In genomic region chr2:231884438-231885140, GRCh38 we compare ENCODE assay signal across 34 cellular contexts. TPM values are rescaled to one million over a fixed set of nuclear protein-coding genes. Genes with fewer than 3 reads are reported as not detected.
DNase-seq lines count a peak whose midpoint lies in the region; ATAC-seq and TF ChIP-seq lines count a peak whose summit lies in the region.
"Had no signal": no experiment of that assay in that cellular context is flagged by ENCODE, and none has a peak within 500 bp of the region (broad histone marks: within the 10 kb centered on the region; RNA-seq: fewer than 3 reads in every experiment).

No MANE protein-coding gene starts in this region.

- H3K4me3 ChIP-seq in spleen, result no peak overlapping the region
- no peak overlapping the region for H3K4me3 ChIP-seq in SJCRH30
- H3K4me3 ChIP-seq: BLaER1 treated with 17β-estradiol and CSF1 and Interleukin-3, amounts not matched to agents 10 nM and 100 nM; GM23248; heart left ventricle; neural progenitor cell; smooth muscle cell had no signal

- intact Hi-C loops in spleen (cut with DNase I; ENCODE audit: low total_unique reads), result no loop called here

- H3K4me1 ChIP-seq in spleen (no peaks in the 10 kb centered on the region), SJCRH30 (peaks cover 7% of the 10 kb centered on the region)
- H3K4me1 ChIP-seq: heart left ventricle, neural progenitor cell had no signal

- H3K9me3 ChIP-seq in spleen (peaks cover 0 to 8% (median 0%) of the 10 kb centered on the region in 8 donors), SJCRH30 (replicated peaks) (0 out of 2 replicates have a peak, but pooled peaks cover 4% of the 10 kb centered on the region)

- TF ChIP-seq CTCF in spleen (IDR thresholded peaks at IDR 0.05 in 8 of 11, conservative IDR thresholded peaks at IDR 0.05 in 3 of 11), result no peak

- no peak overlapping the region for H3K27ac ChIP-seq in spleen
- H3K27ac ChIP-seq in SJCRH30, result no peak overlapping the region
- H3K27ac ChIP-seq: 22Rv1; BLaER1 treated with 17β-estradiol and CSF1 and Interleukin-3, amounts not matched to agents 10 nM and 100 nM; GM23248; heart left ventricle; HL-60; neural progenitor cell had no signal

- no peak for ATAC-seq in HG03108 (IDR thresholded peaks at IDR 0.05; ENCODE audit: unreplicated experiment)
- no peak for ATAC-seq in GM18520 (IDR thresholded peaks at IDR 0.05; ENCODE audit: unreplicated experiment)
- ATAC-seq: activated CD4-positive, CD25-positive, alpha-beta regulatory T cell treated with anti-CD3 and anti-CD28 coated beads, Interleukin-2, amount 50 U/mL, for 24 hours; esophagus mucosa; heart left ventricle; left ventricle myocardium superior; Panc1; stimulated activated naive CD8-positive, alpha-beta T cell treated with anti-CD3 and anti-CD28 coated beads, Interleukin-15, Interleukin-2, amounts not matched to agents 100 U/mL and 50 U/mL, for 24 hours; T-helper 17 cell had no signal

- DNase-seq in NCI-H1417 (lab: John Stamatoyannopoulos, UW) (peak in 2 of 3 experiments; percentile 60 to 87), NCI-H1417 treated with DMSO at 0.1 percent for 48 hours (lab: John Stamatoyannopoulos, UW) (no peak), NCI-H2029 treated with DMSO at 0.1 percent for 48 hours (lab: John Stamatoyannopoulos, UW) (peak; percentile 93), NCI-H748 (lab: John Stamatoyannopoulos, UW; ENCODE audit: unreplicated experiment) (peak; percentile 91), spleen (peak; percentile 20), SJCRH30 (no peak)
- DNase-seq: activated CD4-positive, alpha-beta T cell treated with anti-CD3 and anti-CD28 coated beads, Interleukin-2, amount 50 U/mL, for 48 hours; activated CD8-positive, alpha-beta memory T cell treated with anti-CD3 and anti-CD28 coated beads, Interleukin-2, amount 50 U/mL, for 4 hours; activated naive CD4-positive, alpha-beta T cell treated with anti-CD3 and anti-CD28 coated beads, Interleukin-2, amount 50 U/mL, for 16 hours; cerebellar nuclear complex; foreskin fibroblast; GM23248; heart left ventricle; Karpas-422; left ventricle myocardium superior; mesendoderm; Right ventricle myocardium superior; stimulated activated CD4-positive, alpha-beta T cell treated with anti-CD3 and anti-CD28 coated beads, Interleukin-1b, Interleukin-23, amount 100 ng/mL, for 48 hours; stimulated activated naive CD8-positive, alpha-beta T cell treated with anti-CD3 and anti-CD28 coated beads, Interleukin-15, Interleukin-2, amounts not matched to agents 100 U/mL and 50 U/mL, for 24 hours; T-helper 17 cell had no signal

- H3K27me3 ChIP-seq in spleen (replicated peaks in 1 of 7) (peaks cover 0 to 56% (median 17%) of the 10 kb centered on the region in 7 donors), SJCRH30 (0 out of 2 replicates have a peak, but pooled peaks cover 11% of the 10 kb centered on the region)
- H3K27me3 ChIP-seq: BLaER1 treated with 17β-estradiol and CSF1 and Interleukin-3, amounts not matched to agents 10 nM and 100 nM; neural progenitor cell had no signal

- TF ChIP-seq POLR2A in spleen (IDR thresholded peaks at IDR 0.05), result no peak

- WGBS in spleen, 5 donors, result 77 to 87% (median 84%) methylated on average over 8 of the region's 8 CpGs

- H3K36me3 ChIP-seq in spleen, result no peaks in the 10 kb centered on the region
- H3K36me3 ChIP-seq in SJCRH30, result no peaks in the 10 kb centered on the region
- H3K36me3 ChIP-seq: BLaER1 treated with 17β-estradiol and CSF1 and Interleukin-3, amounts not matched to agents 10 nM and 100 nM; heart left ventricle; neural progenitor cell had no signal

RNA-seq across cellular contexts. Expression of gene NPPC, which starts 41.6 kb away (rescaled TPM):
- total RNA-seq in spleen, result under 1 TPM in 1 of 7 donors, not detected in 6; 0.93 TPM
- 1 to 10 TPM in 1 of 3 donors, under 1 TPM in 2; 0.10 to 2.2 (median 0.76) TPM for polyA plus RNA-seq in spleen
- 6.7 and 8.5 TPM in 2 replicates for total RNA-seq in SJCRH30 (2014; rRNA removed; shearing (Covaris generic))
- total RNA-seq: Daoy, dermis microvascular lymphatic vessel endothelial cell, GM23248, NCI-H460, smooth muscle cell, T-helper 17 cell had no signal
- polyA plus RNA-seq: keratinocyte had no signal

Comparison
In these comparisons a context has a peak if more than half of its experiments do, and no peak if none do; other contexts are left out.
1. DNase-seq: peak in NCI-H1417 (2 of 3), NCI-H2029 treated with DMSO at 0.1 percent for 48 hours (single experiment), NCI-H748 (single experiment) and spleen (single experiment); none in NCI-H1417 treated with DMSO at 0.1 percent for 48 hours (single experiment) and SJCRH30 (0 of 2).